Comparison of ENCODE assay signal across 8 cellular contexts in genomic region chr3:57803647-57804081, GRCh38. TPM values are rescaled to one million over a fixed set of nuclear protein-coding genes. Genes with fewer than 3 reads are reported as not detected.
DNase-seq lines count a peak whose midpoint lies in the region; ATAC-seq and TF ChIP-seq lines count a peak whose summit lies in the region.

No MANE protein-coding gene starts in this region.

- peaks cover 2% of the 10 kb centered on the region for H3K36me3 Mint-ChIP-seq in activated T-cell treated with anti-CD3 and anti-CD28 coated beads, Interleukin-2, amount 50 U/mL, for 24 hours (ENCODE audit: low read depth)
- H3K36me3 Mint-ChIP-seq in activated T-helper 17 cell treated with anti-CD3 and anti-CD28 coated beads, Interleukin-2, amount 50 U/mL, for 72 hours (ENCODE audit: low read depth): no peaks in the 10 kb centered on the region

- no peak for DNase-seq in activated T-cell treated with anti-CD3 and anti-CD28 coated beads, Interleukin-2, amount 50 U/mL, for 24 hours
- DNase-seq in activated T-cell treated with anti-CD3 and anti-CD28 coated beads, Interleukin-2, amount 50 U/mL, for 1 hour: no peak
- no peak for DNase-seq in left ventricle myocardium inferior
- DNase-seq in DMS79 treated with DMSO at 0.1 percent for 48 hours (lab: John Stamatoyannopoulos, UW): no peak

- intact Hi-C loops in left ventricle myocardium inferior (cut with micrococcal nuclease): no loop called here

- H3K27ac Mint-ChIP-seq in activated T-cell treated with anti-CD3 and anti-CD28 coated beads, Interleukin-2, amount 50 U/mL, for 24 hours: peak overlapping the region; percentile 75
- peak overlapping the region; percentile 77 for H3K27ac Mint-ChIP-seq in activated T-helper 17 cell treated with anti-CD3 and anti-CD28 coated beads, Interleukin-2, amount 50 U/mL, for 72 hours

- H3K27me3 ChIP-seq in left ventricle myocardium inferior (ENCODE audit: low read depth): no peaks in the 10 kb centered on the region

- H3K9me3 Mint-ChIP-seq in activated T-cell treated with anti-CD3 and anti-CD28 coated beads, Interleukin-2, amount 50 U/mL, for 24 hours: no peaks in the 10 kb centered on the region
- no peaks in the 10 kb centered on the region for H3K9me3 Mint-ChIP-seq in activated T-helper 17 cell treated with anti-CD3 and anti-CD28 coated beads, Interleukin-2, amount 50 U/mL, for 72 hours

- H3K4me1 ChIP-seq in left ventricle myocardium inferior: peaks cover 57% of the 10 kb centered on the region

- no peaks in the 10 kb centered on the region for H3K9me3 ChIP-seq in left ventricle myocardium inferior (replicated peaks)

- TF ChIP-seq CTCF in left ventricle myocardium inferior (IDR thresholded peaks at IDR 0.05; ENCODE audit: borderline replicate concordance): no peak

- peak overlapping the region; percentile 41 for H3K4me3 Mint-ChIP-seq in activated T-cell treated with anti-CD3 and anti-CD28 coated beads, Interleukin-2, amount 50 U/mL, for 24 hours
- peak overlapping the region; percentile 68 for H3K4me3 Mint-ChIP-seq in activated T-helper 17 cell treated with anti-CD3 and anti-CD28 coated beads, Interleukin-2, amount 50 U/mL, for 72 hours

- H3K36me3 ChIP-seq in left ventricle myocardium inferior: no peaks in the 10 kb centered on the region

- no peaks in the 10 kb centered on the region for H3K27me3 Mint-ChIP-seq in activated T-cell treated with anti-CD3 and anti-CD28 coated beads, Interleukin-2, amount 50 U/mL, for 24 hours
- H3K27me3 Mint-ChIP-seq in activated T-helper 17 cell treated with anti-CD3 and anti-CD28 coated beads, Interleukin-2, amount 50 U/mL, for 72 hours: no peaks in the 10 kb centered on the region

- peak; percentile 69 for ATAC-seq in activated T-helper 17 cell treated with anti-CD3 and anti-CD28 coated beads, Interleukin-2, amount 50 U/mL, for 72 hours (replicated peaks)
- ATAC-seq in GM21381 (IDR thresholded peaks at IDR 0.05; ENCODE audit: unreplicated experiment) (no peak), HG03565 (IDR thresholded peaks at IDR 0.05; ENCODE audit: unreplicated experiment) (no peak)

- peak overlapping the region; percentile 4 for H3K4me3 ChIP-seq in left ventricle myocardium inferior
- H3K4me3 ChIP-seq in skin epidermis: no peak overlapping the region

- peaks cover 74% of the 10 kb centered on the region for H3K4me1 Mint-ChIP-seq in activated T-cell treated with anti-CD3 and anti-CD28 coated beads, Interleukin-2, amount 50 U/mL, for 24 hours (ENCODE audit: low read depth)
- peaks cover 47% of the 10 kb centered on the region for H3K4me1 Mint-ChIP-seq in activated T-helper 17 cell treated with anti-CD3 and anti-CD28 coated beads, Interleukin-2, amount 50 U/mL, for 72 hours

- H3K27ac ChIP-seq in left ventricle myocardium inferior (replicated peaks) (peak overlapping the region; percentile 50), skin epidermis (peak overlapping the region in 18 of 21 experiments; percentile 7 to 77 (median 46))

RNA-seq across cellular contexts. Expression of gene SLMAP, which starts 47.6 kb away (rescaled TPM):
- 10 to 100 TPM; 33.8 to 55.6 TPM for total RNA-seq in activated T-helper 17 cell treated with anti-CD3 and anti-CD28 coated beads, Interleukin-2, amount 50 U/mL, for 72 hours
- total RNA-seq in left ventricle myocardium inferior: 316 TPM
